In genomic region chr7:92133133-92133736, GRCh38 we compare ENCODE assay signal across 8 cellular contexts. TPM values are rescaled to one million over a fixed set of nuclear protein-coding genes. Genes with fewer than 3 reads are reported as not detected.
A peak's percentile ranks its signal among the peaks of the same experiment; 100 is the strongest.
DNase-seq lines count a peak whose midpoint lies in the region; ATAC-seq and TF ChIP-seq lines count a peak whose summit lies in the region.

No MANE protein-coding gene starts in this region.

- TF ChIP-seq CTCF in Peyer's patch (IDR thresholded peaks at IDR 0.05) (no peak), nephron (IDR thresholded peaks at IDR 0.05; ENCODE audit: unreplicated experiment in 3 of 3) (no peak)

- H3K27me3 ChIP-seq in Peyer's patch (no peaks in the 10 kb centered on the region), endocrine pancreas (ENCODE audit: control insufficient read depth, insufficient read depth, low read length) (no peaks in the 10 kb centered on the region)

- H3K27me3 Mint-ChIP-seq in nephron (ENCODE audit: low read depth) = no peaks in the 10 kb centered on the region

- H3K4me3 Mint-ChIP-seq in nephron = peak overlapping the region; percentile 97 to 100 (median 99)

- peak overlapping the region; percentile 93 to 100 (median 100) for H3K27ac Mint-ChIP-seq in nephron

- H3K27ac ChIP-seq in Peyer's patch = peak overlapping the region; percentile 93 to 98 (median 96)

- ATAC-seq in GM18907 (IDR thresholded peaks at IDR 0.05; ENCODE audit: unreplicated experiment) (peak; percentile 33), HG02840 (IDR thresholded peaks at IDR 0.05; ENCODE audit: low FRiP score, unreplicated experiment) (peak; percentile 12)

- H3K4me1 ChIP-seq in Peyer's patch (peaks cover 0 to 12% (median 2%) of the 10 kb centered on the region in 4 donors), endocrine pancreas (ENCODE audit: control insufficient read depth, insufficient read depth, low read length) (peaks cover 26% of the 10 kb centered on the region)

- DNase-seq in Peyer's patch (no peak), T1000 (lab: John Stamatoyannopoulos, UW) (no peak), germinal center (ENCODE audit: low spot score) (no peak)
- DNase-seq in activated effector memory CD4-positive, alpha-beta T cell treated with anti-CD3 and anti-CD28 coated beads, Interleukin-2, amount 50 U/mL, for 16 hours = no peak

- H3K9me3 Mint-ChIP-seq in nephron = no peaks in the 10 kb centered on the region

- TF ChIP-seq POLR2A in Peyer's patch (IDR thresholded peaks at IDR 0.05) = no peak

- H3K4me3 ChIP-seq in Peyer's patch = peak overlapping the region; percentile 82 to 93 (median 87)
- peak overlapping the region; percentile 63 for H3K4me3 ChIP-seq in endocrine pancreas (ENCODE audit: control insufficient read depth, insufficient read depth, low read length)

- H3K9ac ChIP-seq in endocrine pancreas (ENCODE audit: control insufficient read depth, insufficient read depth, low read length) = peak overlapping the region; percentile 33

- H3K36me3 ChIP-seq in Peyer's patch (peaks cover 0 to 22% (median 0%) of the 10 kb centered on the region in 3 donors), endocrine pancreas (ENCODE audit: control insufficient read depth, insufficient read depth, low read length) (no peaks in the 10 kb centered on the region)

- H3K36me3 Mint-ChIP-seq in nephron (ENCODE audit: low read depth) = peaks cover 27% of the 10 kb centered on the region

- H3K4me1 Mint-ChIP-seq in nephron = peaks cover 49% of the 10 kb centered on the region

- H3K9me3 ChIP-seq in Peyer's patch = no peaks in the 10 kb centered on the region
- no peaks in the 10 kb centered on the region for H3K9me3 ChIP-seq in endocrine pancreas (ENCODE audit: control insufficient read depth, low read length)

RNA-seq across cellular contexts. Expression of gene CYP51A1, which starts 1.0 kb away (rescaled TPM):
- 100 to 1,000 TPM in 2 of 4 donors, 10 to 100 TPM in 2; 11.6 to 137 (median 105) TPM for total RNA-seq in Peyer's patch

RNA-seq across cellular contexts. Expression of gene LRRD1, which starts 45.7 kb away (rescaled TPM):
- under 1 TPM in 1 of 4 donors, not detected in 3; 0.57 TPM for total RNA-seq in Peyer's patch
